In the genomic region with DNA sequence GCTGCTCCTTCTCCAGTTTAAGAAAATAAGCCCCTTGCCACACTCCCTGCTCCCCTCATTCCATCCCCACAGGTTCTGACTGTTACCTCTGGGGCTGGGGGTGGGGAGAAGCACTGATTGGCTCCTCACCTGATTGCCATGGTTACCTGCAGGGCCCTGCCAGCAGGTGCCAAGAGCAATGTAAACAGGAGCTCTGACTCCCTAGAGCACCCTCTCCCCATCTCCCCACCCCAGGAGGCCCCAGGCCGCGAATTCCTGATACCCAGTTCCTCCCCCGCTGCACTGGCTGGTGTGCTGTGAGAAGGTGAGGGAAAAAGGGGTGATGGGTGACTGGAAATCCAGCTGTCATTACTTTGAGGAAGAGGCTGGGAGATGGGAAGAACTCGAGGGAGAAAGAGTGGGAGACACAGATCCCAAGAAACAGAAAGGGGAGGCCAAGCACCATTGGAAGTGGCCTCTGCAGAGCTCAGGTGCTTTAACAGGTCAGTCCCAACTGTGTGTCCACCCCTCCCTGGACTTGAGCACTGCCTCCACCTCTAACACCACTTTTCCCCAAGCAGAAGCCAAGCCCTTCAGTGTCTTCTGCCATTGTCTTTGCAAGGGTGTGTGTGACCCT, we compare ENCODE assay signal across 1 cellular context.
TF ChIP-seq lines count a peak whose summit lies in the region.

No MANE protein-coding gene starts in this region.

TF ChIP-seq in GM23338, 12 proteins besides CTCF, POLR2A, EP300 and RAD21 (continued from another document):
- TF ChIP-seq, protein P1, sequence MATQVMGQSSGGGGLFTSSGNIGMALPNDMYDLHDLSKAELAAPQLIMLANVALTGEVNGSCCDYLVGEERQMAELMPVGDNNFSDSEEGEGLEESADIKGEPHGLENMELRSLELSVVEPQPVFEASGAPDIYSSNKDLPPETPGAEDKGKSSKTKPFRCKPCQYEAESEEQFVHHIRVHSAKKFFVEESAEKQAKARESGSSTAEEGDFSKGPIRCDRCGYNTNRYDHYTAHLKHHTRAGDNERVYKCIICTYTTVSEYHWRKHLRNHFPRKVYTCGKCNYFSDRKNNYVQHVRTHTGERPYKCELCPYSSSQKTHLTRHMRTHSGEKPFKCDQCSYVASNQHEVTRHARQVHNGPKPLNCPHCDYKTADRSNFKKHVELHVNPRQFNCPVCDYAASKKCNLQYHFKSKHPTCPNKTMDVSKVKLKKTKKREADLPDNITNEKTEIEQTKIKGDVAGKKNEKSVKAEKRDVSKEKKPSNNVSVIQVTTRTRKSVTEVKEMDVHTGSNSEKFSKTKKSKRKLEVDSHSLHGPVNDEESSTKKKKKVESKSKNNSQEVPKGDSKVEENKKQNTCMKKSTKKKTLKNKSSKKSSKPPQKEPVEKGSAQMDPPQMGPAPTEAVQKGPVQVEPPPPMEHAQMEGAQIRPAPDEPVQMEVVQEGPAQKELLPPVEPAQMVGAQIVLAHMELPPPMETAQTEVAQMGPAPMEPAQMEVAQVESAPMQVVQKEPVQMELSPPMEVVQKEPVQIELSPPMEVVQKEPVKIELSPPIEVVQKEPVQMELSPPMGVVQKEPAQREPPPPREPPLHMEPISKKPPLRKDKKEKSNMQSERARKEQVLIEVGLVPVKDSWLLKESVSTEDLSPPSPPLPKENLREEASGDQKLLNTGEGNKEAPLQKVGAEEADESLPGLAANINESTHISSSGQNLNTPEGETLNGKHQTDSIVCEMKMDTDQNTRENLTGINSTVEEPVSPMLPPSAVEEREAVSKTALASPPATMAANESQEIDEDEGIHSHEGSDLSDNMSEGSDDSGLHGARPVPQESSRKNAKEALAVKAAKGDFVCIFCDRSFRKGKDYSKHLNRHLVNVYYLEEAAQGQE (IDR thresholded peaks at IDR 0.05; ENCODE audit: unreplicated experiment): no peak
- TF ChIP-seq, protein P2, sequence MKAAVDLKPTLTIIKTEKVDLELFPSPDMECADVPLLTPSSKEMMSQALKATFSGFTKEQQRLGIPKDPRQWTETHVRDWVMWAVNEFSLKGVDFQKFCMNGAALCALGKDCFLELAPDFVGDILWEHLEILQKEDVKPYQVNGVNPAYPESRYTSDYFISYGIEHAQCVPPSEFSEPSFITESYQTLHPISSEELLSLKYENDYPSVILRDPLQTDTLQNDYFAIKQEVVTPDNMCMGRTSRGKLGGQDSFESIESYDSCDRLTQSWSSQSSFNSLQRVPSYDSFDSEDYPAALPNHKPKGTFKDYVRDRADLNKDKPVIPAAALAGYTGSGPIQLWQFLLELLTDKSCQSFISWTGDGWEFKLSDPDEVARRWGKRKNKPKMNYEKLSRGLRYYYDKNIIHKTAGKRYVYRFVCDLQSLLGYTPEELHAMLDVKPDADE (IDR thresholded peaks at IDR 0.05): no peak
- TF ChIP-seq JUNB (IDR thresholded peaks at IDR 0.05; ENCODE audit: unreplicated experiment) (no peak), ZNF114 (CRISPR knock-in tag; IDR thresholded peaks at IDR 0.05) (no peak), NANOG (IDR thresholded peaks at IDR 0.05; ENCODE audit: borderline replicate concordance) (no peak), STAT1 (IDR thresholded peaks at IDR 0.05; ENCODE audit: unreplicated experiment) (no peak), POLR2AphosphoS5 (IDR thresholded peaks at IDR 0.05; ENCODE audit: low read depth) (no peak), EZH2 (IDR thresholded peaks at IDR 0.05; ENCODE audit: low read depth, unreplicated experiment) (no peak)
- TF ChIP-seq, protein P3, sequence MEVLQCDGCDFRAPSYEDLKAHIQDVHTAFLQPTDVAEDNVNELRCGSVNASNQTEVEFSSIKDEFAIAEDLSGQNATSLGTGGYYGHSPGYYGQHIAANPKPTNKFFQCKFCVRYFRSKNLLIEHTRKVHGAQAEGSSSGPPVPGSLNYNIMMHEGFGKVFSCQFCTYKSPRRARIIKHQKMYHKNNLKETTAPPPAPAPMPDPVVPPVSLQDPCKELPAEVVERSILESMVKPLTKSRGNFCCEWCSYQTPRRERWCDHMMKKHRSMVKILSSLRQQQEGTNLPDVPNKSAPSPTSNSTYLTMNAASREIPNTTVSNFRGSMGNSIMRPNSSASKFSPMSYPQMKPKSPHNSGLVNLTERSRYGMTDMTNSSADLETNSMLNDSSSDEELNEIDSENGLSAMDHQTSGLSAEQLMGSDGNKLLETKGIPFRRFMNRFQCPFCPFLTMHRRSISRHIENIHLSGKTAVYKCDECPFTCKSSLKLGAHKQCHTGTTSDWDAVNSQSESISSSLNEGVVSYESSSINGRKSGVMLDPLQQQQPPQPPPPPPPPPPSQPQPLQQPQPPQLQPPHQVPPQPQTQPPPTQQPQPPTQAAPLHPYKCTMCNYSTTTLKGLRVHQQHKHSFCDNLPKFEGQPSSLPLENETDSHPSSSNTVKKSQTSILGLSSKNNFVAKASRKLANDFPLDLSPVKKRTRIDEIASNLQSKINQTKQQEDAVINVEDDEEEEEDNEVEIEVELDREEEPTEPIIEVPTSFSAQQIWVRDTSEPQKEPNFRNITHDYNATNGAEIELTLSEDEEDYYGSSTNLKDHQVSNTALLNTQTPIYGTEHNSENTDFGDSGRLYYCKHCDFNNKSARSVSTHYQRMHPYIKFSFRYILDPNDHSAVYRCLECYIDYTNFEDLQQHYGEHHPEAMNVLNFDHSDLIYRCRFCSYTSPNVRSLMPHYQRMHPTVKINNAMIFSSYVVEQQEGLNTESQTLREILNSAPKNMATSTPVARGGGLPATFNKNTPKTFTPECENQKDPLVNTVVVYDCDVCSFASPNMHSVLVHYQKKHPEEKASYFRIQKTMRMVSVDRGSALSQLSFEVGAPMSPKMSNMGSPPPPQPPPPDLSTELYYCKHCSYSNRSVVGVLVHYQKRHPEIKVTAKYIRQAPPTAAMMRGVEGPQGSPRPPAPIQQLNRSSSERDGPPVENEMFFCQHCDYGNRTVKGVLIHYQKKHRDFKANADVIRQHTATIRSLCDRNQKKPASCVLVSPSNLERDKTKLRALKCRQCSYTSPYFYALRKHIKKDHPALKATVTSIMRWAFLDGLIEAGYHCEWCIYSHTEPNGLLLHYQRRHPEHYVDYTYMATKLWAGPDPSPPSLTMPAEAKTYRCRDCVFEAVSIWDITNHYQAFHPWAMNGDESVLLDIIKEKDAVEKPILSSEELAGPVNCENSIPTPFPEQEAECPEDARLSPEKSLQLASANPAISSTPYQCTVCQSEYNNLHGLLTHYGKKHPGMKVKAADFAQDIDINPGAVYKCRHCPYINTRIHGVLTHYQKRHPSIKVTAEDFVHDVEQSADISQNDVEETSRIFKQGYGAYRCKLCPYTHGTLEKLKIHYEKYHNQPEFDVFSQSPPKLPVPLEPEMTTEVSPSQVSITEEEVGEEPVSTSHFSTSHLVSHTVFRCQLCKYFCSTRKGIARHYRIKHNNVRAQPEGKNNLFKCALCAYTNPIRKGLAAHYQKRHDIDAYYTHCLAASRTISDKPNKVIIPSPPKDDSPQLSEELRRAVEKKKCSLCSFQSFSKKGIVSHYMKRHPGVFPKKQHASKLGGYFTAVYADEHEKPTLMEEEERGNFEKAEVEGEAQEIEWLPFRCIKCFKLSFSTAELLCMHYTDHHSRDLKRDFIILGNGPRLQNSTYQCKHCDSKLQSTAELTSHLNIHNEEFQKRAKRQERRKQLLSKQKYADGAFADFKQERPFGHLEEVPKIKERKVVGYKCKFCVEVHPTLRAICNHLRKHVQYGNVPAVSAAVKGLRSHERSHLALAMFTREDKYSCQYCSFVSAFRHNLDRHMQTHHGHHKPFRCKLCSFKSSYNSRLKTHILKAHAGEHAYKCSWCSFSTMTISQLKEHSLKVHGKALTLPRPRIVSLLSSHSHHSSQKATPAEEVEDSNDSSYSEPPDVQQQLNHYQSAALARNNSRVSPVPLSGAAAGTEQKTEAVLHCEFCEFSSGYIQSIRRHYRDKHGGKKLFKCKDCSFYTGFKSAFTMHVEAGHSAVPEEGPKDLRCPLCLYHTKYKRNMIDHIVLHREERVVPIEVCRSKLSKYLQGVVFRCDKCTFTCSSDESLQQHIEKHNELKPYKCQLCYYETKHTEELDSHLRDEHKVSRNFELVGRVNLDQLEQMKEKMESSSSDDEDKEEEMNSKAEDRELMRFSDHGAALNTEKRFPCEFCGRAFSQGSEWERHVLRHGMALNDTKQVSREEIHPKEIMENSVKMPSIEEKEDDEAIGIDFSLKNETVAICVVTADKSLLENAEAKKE (CRISPR knock-in tag; IDR thresholded peaks at IDR 0.05): no peak
